Comparison of ENCODE assay signal across 24 cellular contexts in genomic region chr7:31974351-31974750, GRCh38.
DNase-seq lines count a peak whose midpoint lies in the region; ATAC-seq, FAIRE-seq and TF ChIP-seq lines count a peak whose summit lies in the region.
"Had no signal": no experiment of that assay in that cellular context is flagged by ENCODE, and none has a peak within 500 bp of the region (broad histone marks: within the 10 kb centered on the region; RNA-seq: fewer than 3 reads in every experiment).

No MANE protein-coding gene starts in this region.

- ATAC-seq in Right ventricle myocardium superior (ENCODE audit: poor library complexity) (no peak), GM18867 (IDR thresholded peaks at IDR 0.05; ENCODE audit: unreplicated experiment) (peak; percentile 55), foreskin keratinocyte (no peak)
- ATAC-seq: A549, GM12878 had no signal

- H3K27ac ChIP-seq in left ventricle myocardium inferior (replicated peaks) (peak overlapping the region; percentile 34), foreskin keratinocyte (no peak overlapping the region)
- H3K27ac ChIP-seq: BLaER1 treated with 17β-estradiol and CSF1 and Interleukin-3, amounts not matched to agents 10 nM and 100 nM had no signal

- peaks cover 58% of the 10 kb centered on the region for H3K4me1 ChIP-seq in left ventricle myocardium inferior
- peaks cover 8% of the 10 kb centered on the region for H3K4me1 ChIP-seq in foreskin keratinocyte
- H3K4me1 ChIP-seq: A549, BE2C, HAP-1 had no signal

- H3K27me3 ChIP-seq in left ventricle myocardium inferior (ENCODE audit: low read depth) (no peaks in the 10 kb centered on the region), foreskin keratinocyte (no peaks in the 10 kb centered on the region)
- H3K27me3 ChIP-seq: BE2C; BLaER1 treated with 17β-estradiol and CSF1 and Interleukin-3, amounts not matched to agents 10 nM and 100 nM had no signal

- FAIRE-seq in HTR-8/SVneo (lab: Jason Lieb, UNC), result no peak
- FAIRE-seq: A549, D721Med, GM12878, H54 had no signal

- H3K36me3 ChIP-seq in left ventricle myocardium inferior, result peaks cover 14% of the 10 kb centered on the region
- H3K36me3 ChIP-seq: BE2C; BLaER1 treated with 17β-estradiol and CSF1 and Interleukin-3, amounts not matched to agents 10 nM and 100 nM; HAP-1 had no signal

- intact Hi-C loops in left ventricle myocardium inferior (cut with micrococcal nuclease) (no loop called here), Right ventricle myocardium superior (cut with DNase I) (no loop called here)

- H3K4me3 ChIP-seq in left ventricle myocardium inferior, result no peak overlapping the region
- H3K4me3 ChIP-seq: A549; BLaER1 treated with 17β-estradiol and CSF1 and Interleukin-3, amounts not matched to agents 10 nM and 100 nM; GM12878; HAP-1 had no signal

- peaks cover 14% of the 10 kb centered on the region for H3K9me3 ChIP-seq in left ventricle myocardium inferior (replicated peaks)
- H3K9me3 ChIP-seq: BE2C, HAP-1 had no signal

- DNase-seq in left ventricle myocardium inferior (no peak), Right ventricle myocardium superior (no peak), Kasumi-1 (lab: John Stamatoyannopoulos, UW) (peak; percentile 37 to 51), foreskin keratinocyte (no peak), HTR-8/SVneo (ENCODE audit: insufficient read length, low spot score) (no peak)
- DNase-seq: 8988T; ACHN; AML-193; BE2C; CD4-positive, alpha-beta T cell; CD8-positive, alpha-beta memory T cell; DMS 273 treated with DMSO at 0.1 percent for 48 hours; DMS79; EL; GDM1; GOT3; HFFc6 had no signal

- no peak for TF ChIP-seq CTCF in left ventricle myocardium inferior (IDR thresholded peaks at IDR 0.05; ENCODE audit: borderline replicate concordance)
- TF ChIP-seq CTCF in foreskin keratinocyte (conservative IDR thresholded peaks at IDR 0.05), result no peak

Comparison
In these comparisons a context has a peak if more than half of its experiments do, and no peak if none do; other contexts are left out.
1. DNase-seq: peak in Kasumi-1 (2 of 2); none in left ventricle myocardium inferior (single experiment), Right ventricle myocardium superior (single experiment), foreskin keratinocyte (0 of 2) and HTR-8/SVneo (single experiment).